Comparison of ENCODE assay signal across 1 cellular context in genomic region chr9:77014597-77015263, GRCh38.
TF ChIP-seq lines count a peak whose summit lies in the region.

No MANE protein-coding gene starts in this region.

TF ChIP-seq in HCT116, 20 proteins besides CTCF, POLR2A, EP300 and RAD21 (continued from another document):
- TF ChIP-seq REST (IDR thresholded peaks at IDR 0.05; ENCODE audit: low read depth) = no peak
- no peak for TF ChIP-seq SP1 (IDR thresholded peaks at IDR 0.05; ENCODE audit: low read depth)
